22 cellular contexts compared by ENCODE assay signal in genomic region chr5:59272744-59273427, GRCh38.
DNase-seq lines count a peak whose midpoint lies in the region; ATAC-seq and TF ChIP-seq lines count a peak whose summit lies in the region.
"Had no signal": no experiment of that assay in that cellular context is flagged by ENCODE, and none has a peak within 500 bp of the region (broad histone marks: within the 10 kb centered on the region; RNA-seq: fewer than 3 reads in every experiment).

No MANE protein-coding gene starts in this region.

- no peaks in the 10 kb centered on the region for H3K9me3 ChIP-seq in MG63
- H3K9me3 ChIP-seq in gastroesophageal sphincter, result no peaks in the 10 kb centered on the region
- no peaks in the 10 kb centered on the region for H3K9me3 ChIP-seq in osteoblast (ENCODE audit: low read depth, low read length)
- H3K9me3 ChIP-seq in Peyer's patch, result no peaks in the 10 kb centered on the region
- H3K9me3 ChIP-seq: tibial nerve had no signal

- H3K9me3 Mint-ChIP-seq in activated CD4-positive, alpha-beta T cell treated with anti-CD3 and anti-CD28 coated beads for 36 hours (ENCODE audit: low read depth), result no peaks in the 10 kb centered on the region
- H3K9me3 Mint-ChIP-seq: activated naive CD4-positive, alpha-beta T cell treated with anti-CD3 and anti-CD28 coated beads, Interleukin-2, amount 50 U/mL, for 24 hours; CD8-positive, alpha-beta T cell; GM23338; naive B cell; stimulated activated effector memory CD8-positive, alpha-beta T cell treated with anti-CD3 and anti-CD28 coated beads, Interleukin-12 subunit alpha, Interleukin-12 subunit beta, amount 100 ng/mL, for 72 hours had no signal

- peaks cover 7 to 45% (median 10%) of the 10 kb centered on the region in 3 donors for H3K4me1 ChIP-seq in gastroesophageal sphincter
- H3K4me1 ChIP-seq in osteoblast (ENCODE audit: insufficient read depth, low read length), result no peaks in the 10 kb centered on the region
- peaks cover 0 to 7% (median 0%) of the 10 kb centered on the region in 4 donors for H3K4me1 ChIP-seq in Peyer's patch

- H3K27ac Mint-ChIP-seq in activated CD4-positive, alpha-beta T cell treated with anti-CD3 and anti-CD28 coated beads for 36 hours, result no peak overlapping the region
- H3K27ac Mint-ChIP-seq: activated naive CD4-positive, alpha-beta T cell treated with anti-CD3 and anti-CD28 coated beads, Interleukin-2, amount 50 U/mL, for 24 hours; CD8-positive, alpha-beta T cell; GM23338; naive B cell; progenitor cell of endocrine pancreas; stimulated activated effector memory CD8-positive, alpha-beta T cell treated with anti-CD3 and anti-CD28 coated beads, Interleukin-12 subunit alpha, Interleukin-12 subunit beta, amount 100 ng/mL, for 72 hours had no signal

- DNase-seq in MG63 (no peak), osteoblast (ENCODE audit: insufficient read length, low spot score, missing footprints) (no peak), NCI-H1105 (lab: John Stamatoyannopoulos, UW) (no peak), Peyer's patch (no peak)
- no peak for DNase-seq in activated CD4-positive, alpha-beta T cell treated with anti-CD3 and anti-CD28 coated beads for 36 hours
- DNase-seq: activated CD4-positive, alpha-beta T cell treated with anti-CD3 and anti-CD28 coated beads, Interleukin-2, amount 50 U/mL, for 4 hours; CD8-positive, alpha-beta T cell; foreskin melanocyte; naive B cell; NCI-H2029 treated with DMSO at 0.1 percent for 48 hours; NCI-H524; SHP77 treated with DMSO at 0.1 percent for 48 hours had no signal

- H3K27ac ChIP-seq in 22Rv1 (peak overlapping the region; percentile 88; the same call in 1 of the 2 replicates), gastroesophageal sphincter (peak overlapping the region; percentile 49 to 98 (median 88)), osteoblast (ENCODE audit: low read depth, low read length) (no peak overlapping the region), Peyer's patch (peak overlapping the region in 2 of 4 donors; percentile 11 to 30)
- H3K27ac ChIP-seq: coronary artery, tibial nerve had no signal

- WGBS in gastroesophageal sphincter (ENCODE audit: low coverage in 1 of 2), 2 donors, result 3 to 38% methylated on average over 3 of the region's 3 CpGs

- H3K27me3 Mint-ChIP-seq in activated CD4-positive, alpha-beta T cell treated with anti-CD3 and anti-CD28 coated beads for 36 hours, result peaks cover 17% of the 10 kb centered on the region

- CTCF ChIA-PET in activated CD4-positive, alpha-beta T cell treated with anti-CD3 and anti-CD28 coated beads for 36 hours (lab: Charles Lee), result no interaction called here

- no peaks in the 10 kb centered on the region for H3K36me3 Mint-ChIP-seq in activated CD4-positive, alpha-beta T cell treated with anti-CD3 and anti-CD28 coated beads for 36 hours (ENCODE audit: low read depth)
- H3K36me3 Mint-ChIP-seq: activated naive CD4-positive, alpha-beta T cell treated with anti-CD3 and anti-CD28 coated beads, Interleukin-2, amount 50 U/mL, for 24 hours; CD8-positive, alpha-beta T cell; naive B cell; stimulated activated effector memory CD8-positive, alpha-beta T cell treated with anti-CD3 and anti-CD28 coated beads, Interleukin-12 subunit alpha, Interleukin-12 subunit beta, amount 100 ng/mL, for 72 hours had no signal

- peaks cover 12% of the 10 kb centered on the region for H3K4me1 Mint-ChIP-seq in activated CD4-positive, alpha-beta T cell treated with anti-CD3 and anti-CD28 coated beads for 36 hours

- no peaks in the 10 kb centered on the region for H3K36me3 ChIP-seq in MG63
- no peaks in the 10 kb centered on the region for H3K36me3 ChIP-seq in gastroesophageal sphincter
- no peaks in the 10 kb centered on the region for H3K36me3 ChIP-seq in osteoblast (ENCODE audit: insufficient read depth, low read length)
- no peaks in the 10 kb centered on the region for H3K36me3 ChIP-seq in Peyer's patch
- H3K36me3 ChIP-seq: tibial nerve had no signal

- TF ChIP-seq POLR2A in gastroesophageal sphincter (IDR thresholded peaks at IDR 0.05) (no peak), Peyer's patch (IDR thresholded peaks at IDR 0.05) (no peak)

- TF ChIP-seq CTCF in 22Rv1 (IDR thresholded peaks at IDR 0.05) (no peak), gastroesophageal sphincter (IDR thresholded peaks at IDR 0.05) (no peak), osteoblast (IDR thresholded peaks at IDR 0.05; ENCODE audit: extremely low read depth, low read depth, low read length) (no peak), Peyer's patch (IDR thresholded peaks at IDR 0.05) (no peak)

- POLR2A ChIA-PET in activated CD4-positive, alpha-beta T cell treated with anti-CD3 and anti-CD28 coated beads for 36 hours (lab: Charles Lee), result no interaction called here

- H3K4me3 ChIP-seq in MG63, result peak overlapping the region; percentile 1; the same call in 1 of the 2 replicates
- peak overlapping the region; percentile 58 to 80 for H3K4me3 ChIP-seq in gastroesophageal sphincter
- H3K4me3 ChIP-seq in osteoblast (ENCODE audit: insufficient read depth, low read length), result no peak overlapping the region
- H3K4me3 ChIP-seq in Peyer's patch, result peak overlapping the region in 2 of 4 donors; percentile 6 to 53
- H3K4me3 ChIP-seq: coronary artery, GM23338, tibial nerve had no signal

- H3K27me3 ChIP-seq in MG63 (no peaks in the 10 kb centered on the region), gastroesophageal sphincter (no peaks in the 10 kb centered on the region), osteoblast (ENCODE audit: insufficient read depth, low read length) (no peaks in the 10 kb centered on the region), Peyer's patch (no peaks in the 10 kb centered on the region)
- H3K27me3 ChIP-seq: tibial nerve had no signal

- no peak overlapping the region for H3K4me2 ChIP-seq in osteoblast (ENCODE audit: insufficient read depth, low read length)
- H3K4me2 ChIP-seq: GM23338 had no signal

- no peak for ATAC-seq in gastroesophageal sphincter
- no peak for ATAC-seq in GM18873 (IDR thresholded peaks at IDR 0.05; ENCODE audit: low FRiP score, unreplicated experiment)
- ATAC-seq in activated CD4-positive, alpha-beta T cell treated with anti-CD3 and anti-CD28 coated beads for 36 hours, result no peak
- ATAC-seq: CD8-positive, alpha-beta T cell; GM23338; left lobe of liver; stimulated activated effector memory CD8-positive, alpha-beta T cell treated with anti-CD3 and anti-CD28 coated beads, Interleukin-12 subunit alpha, Interleukin-12 subunit beta, amount 100 ng/mL, for 72 hours had no signal

- intact Hi-C loops in activated CD4-positive, alpha-beta T cell treated with anti-CD3 and anti-CD28 coated beads for 36 hours (cut with DNase I, micrococcal nuclease), result no loop called here

- H4K20me1 ChIP-seq in osteoblast (ENCODE audit: insufficient read depth, low read length), result no peaks in the 10 kb centered on the region

- no peaks in the 10 kb centered on the region for H3K79me2 ChIP-seq in osteoblast (ENCODE audit: insufficient read depth, low read length)

- H3K4me3 Mint-ChIP-seq in activated CD4-positive, alpha-beta T cell treated with anti-CD3 and anti-CD28 coated beads for 36 hours, result no peak overlapping the region
- H3K4me3 Mint-ChIP-seq: activated naive CD4-positive, alpha-beta T cell treated with anti-CD3 and anti-CD28 coated beads, Interleukin-2, amount 50 U/mL, for 24 hours; CD8-positive, alpha-beta T cell; GM23338; naive B cell; stimulated activated effector memory CD8-positive, alpha-beta T cell treated with anti-CD3 and anti-CD28 coated beads, Interleukin-12 subunit alpha, Interleukin-12 subunit beta, amount 100 ng/mL, for 72 hours had no signal

- peak overlapping the region; percentile 32 for H2AFZ ChIP-seq in osteoblast (ENCODE audit: low read length)
- H2AFZ ChIP-seq: GM23338 had no signal

- no peak for TF ChIP-seq EP300 in gastroesophageal sphincter (IDR thresholded peaks at IDR 0.05)
